In genomic region chr4:54231419-54232150, GRCh38 we compare ENCODE assay signal across 8 cellular contexts. TPM values are rescaled to one million over a fixed set of nuclear protein-coding genes. Genes with fewer than 3 reads are reported as not detected.
DNase-seq lines count a peak whose midpoint lies in the region; ATAC-seq and TF ChIP-seq lines count a peak whose summit lies in the region.

No MANE protein-coding gene starts in this region.

- TF ChIP-seq CTCF in WTC11 (IDR thresholded peaks at IDR 0.05): no peak
- no peak for TF ChIP-seq CTCF in retinal pigment epithelial cell (conservative IDR thresholded peaks at IDR 0.05; ENCODE audit: low read depth, low read length)

- peak overlapping the region; percentile 63 for H3K27ac ChIP-seq in right cardiac atrium (ENCODE audit: low read length)

- H3K4me3 ChIP-seq in right cardiac atrium (ENCODE audit: low read length) (peak overlapping the region; percentile 53), retinal pigment epithelial cell (ENCODE audit: low read length) (peak overlapping the region; percentile 16)

- no peak overlapping the region for H3K27ac Mint-ChIP-seq in WTC11

- 3% methylated on average over 47 of the region's 47 CpGs for WGBS in right cardiac atrium

- POLR2A ChIA-PET in WTC11 (lab: Charles Lee): interaction anchor here (0.5 to 0.6 kb wide), 2 partner anchors 615 to 1020 kb away, joined by 4 to 6 read pairs; no protein-coding TSS in a partner anchor

- H3K9me3 ChIP-seq in right cardiac atrium (ENCODE audit: control insufficient read depth, low read length): no peaks in the 10 kb centered on the region

- DNase-seq in EL: peak; percentile 53
- peak; percentile 56 for DNase-seq in WTC11 (ENCODE audit: low spot score)
- DNase-seq in right cardiac atrium: peak; percentile 80 to 93 (median 93)
- DNase-seq in retinal pigment epithelial cell (ENCODE audit: low read depth): no peak
- no peak for DNase-seq in NOMO-1 treated with dmso at 0.1 percent for 144 hours (lab: John Stamatoyannopoulos, UW; ENCODE audit: unreplicated experiment)

- peak overlapping the region; percentile 82 for H3K4me3 Mint-ChIP-seq in WTC11

- ATAC-seq in WTC11: no peak
- ATAC-seq in right cardiac atrium: peak; percentile 17 to 27
- no peak for ATAC-seq in GM19463 (IDR thresholded peaks at IDR 0.05; ENCODE audit: unreplicated experiment)
- ATAC-seq in GM18867 (IDR thresholded peaks at IDR 0.05; ENCODE audit: unreplicated experiment): no peak
- ATAC-seq in HG02970 (IDR thresholded peaks at IDR 0.05; ENCODE audit: low FRiP score, unreplicated experiment): no peak

- CTCF ChIA-PET in WTC11 (lab: Charles Lee): interaction anchor here (0.6 to 4.2 kb wide), 32 partner anchors 16 to 1235 kb away, joined by 3 to 111 read pairs (median 4); no protein-coding TSS in a partner anchor

- no peaks in the 10 kb centered on the region; the same call in 1 of the 2 replicates for H3K36me3 Mint-ChIP-seq in WTC11

- H3K27me3 Mint-ChIP-seq in WTC11 (ENCODE audit: low read depth): peaks cover 93% of the 10 kb centered on the region

- H3K27me3 ChIP-seq in right cardiac atrium (ENCODE audit: control insufficient read depth, insufficient read depth): no peaks in the 10 kb centered on the region

- H3K4me1 ChIP-seq in right cardiac atrium (ENCODE audit: control insufficient read depth, insufficient read depth, low read length): peaks cover 6% of the 10 kb centered on the region

- no peaks in the 10 kb centered on the region for H3K9me3 Mint-ChIP-seq in WTC11

- intact Hi-C loops in right cardiac atrium (cut with DNase I): loop anchor here in 2 of 4 donors (5.0 to 10.0 kb wide), 8 partner anchors 304 to 1997 kb away; no protein-coding TSS in a partner anchor

- H3K4me1 Mint-ChIP-seq in WTC11: peaks cover 38% of the 10 kb centered on the region

TF ChIP-seq in WTC11, 78 proteins besides CTCF, POLR2A, EP300 and RAD21:
- no peak for TF ChIP-seq ZSCAN18 (CRISPR knock-in tag; IDR thresholded peaks at IDR 0.05)
- TF ChIP-seq AR (CRISPR knock-in tag; IDR thresholded peaks at IDR 0.05): no peak
- TF ChIP-seq GTF2I (CRISPR knock-in tag; conservative IDR thresholded peaks at IDR 0.05): no peak
- no peak for TF ChIP-seq NFYB (CRISPR knock-in tag; conservative IDR thresholded peaks at IDR 0.05; ENCODE audit: low read depth)
- no peak for TF ChIP-seq MXD4 (CRISPR knock-in tag; IDR thresholded peaks at IDR 0.05; ENCODE audit: borderline replicate concordance)
- no peak for TF ChIP-seq ZNF219 (CRISPR knock-in tag; IDR thresholded peaks at IDR 0.05; ENCODE audit: borderline replicate concordance)
- no peak for TF ChIP-seq ATF6 (CRISPR knock-in tag; IDR thresholded peaks at IDR 0.05)
- TF ChIP-seq ERG (CRISPR knock-in tag; IDR thresholded peaks at IDR 0.05): no peak
- no peak for TF ChIP-seq E2F5 (CRISPR knock-in tag; IDR thresholded peaks at IDR 0.05)
- TF ChIP-seq PRRX2 (CRISPR knock-in tag; IDR thresholded peaks at IDR 0.05): no peak
- no peak for TF ChIP-seq ZNF317 (CRISPR knock-in tag; IDR thresholded peaks at IDR 0.05; ENCODE audit: borderline replicate concordance, low read depth)
- TF ChIP-seq SMAD3 (CRISPR knock-in tag; IDR thresholded peaks at IDR 0.05; ENCODE audit: borderline replicate concordance): no peak

RNA-seq across cellular contexts. Expression of gene PDGFRA, which starts 2.5 kb away (rescaled TPM):
- total RNA-seq in WTC11 (2021): 2.7 to 3.3 TPM (median 2.7 TPM) in 3 replicates
- total RNA-seq in right cardiac atrium: 10 to 100 TPM; 43.7 to 76.7 (median 73.6) TPM
- 15.1 TPM for polyA plus RNA-seq in right cardiac atrium

Comparison
In these comparisons a context has a peak if more than half of its experiments do, and no peak if none do; other contexts are left out.
1. DNase-seq: peak in EL (single experiment), WTC11 (single experiment) and right cardiac atrium (3 of 3); none in retinal pigment epithelial cell (single experiment) and NOMO-1 treated with dmso at 0.1 percent for 144 hours (single experiment).
2. ATAC-seq: peak in right cardiac atrium (2 of 2); none in WTC11 (single experiment), GM19463 (single experiment), GM18867 (single experiment) and HG02970 (single experiment).
3. RNA of gene PDGFRA, which starts 2.5 kb away (total RNA-seq): 43.7 to 76.7 TPM in right cardiac atrium; 2.7 to 3.3 TPM in WTC11; every median in the first group is over 10 times any median in the second.